Comparison of ENCODE assay signal across 1 cellular context in genomic region chr11:72045849-72046248, GRCh38.
TF ChIP-seq lines count a peak whose summit lies in the region.

No MANE protein-coding gene starts in this region.

TF ChIP-seq in H1, 55 proteins besides CTCF, POLR2A, EP300 and RAD21:
- TF ChIP-seq MAX (IDR thresholded peaks at IDR 0.05) = 0 out of 2 replicates have a peak, but pooled peaks have one; percentile 29
- peak; percentile 52; the same call in 1 of the 2 replicates for TF ChIP-seq E2F6 (IDR thresholded peaks at IDR 0.05)
- no peak for TF ChIP-seq CHD2 (IDR thresholded peaks at IDR 0.05; ENCODE audit: low read length)
